ENCODE assay signal across 25 cellular contexts in the genomic region with DNA sequence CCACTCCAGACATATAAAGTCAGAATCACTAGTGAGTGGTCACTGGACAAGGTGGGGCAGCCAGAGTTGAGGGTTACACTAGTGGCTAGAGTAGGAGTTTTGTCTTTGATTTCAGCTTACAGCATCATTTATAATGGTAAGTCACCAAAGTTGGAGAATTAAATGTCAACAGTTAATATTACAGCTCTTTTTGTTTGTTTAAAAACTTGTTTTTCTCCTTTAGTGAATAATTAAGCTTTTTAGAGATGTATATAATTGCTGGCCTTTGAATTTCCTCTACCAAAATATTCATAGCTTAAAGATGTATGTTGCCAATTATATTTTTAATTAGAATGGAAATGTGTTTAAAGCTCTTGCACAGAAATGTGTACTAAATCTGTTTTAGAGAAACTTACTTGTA.
"Had no signal": no experiment of that assay in that cellular context is flagged by ENCODE, and none has a peak within 500 bp of the region (broad histone marks: within the 10 kb centered on the region; RNA-seq: fewer than 3 reads in every experiment).

No MANE protein-coding gene starts in this region.

- H3K27ac ChIP-seq: esophagus squamous epithelium, left lung, parathyroid adenoma, right atrium auricular region, suprapubic skin, vagina had no signal

- H3K4me3 ChIP-seq: esophagus squamous epithelium, left lung, right atrium auricular region, smooth muscle cell, suprapubic skin, vagina had no signal

- H3K36me3 ChIP-seq: esophagus squamous epithelium, left lung, right atrium auricular region, suprapubic skin, vagina had no signal

- H3K9me3 ChIP-seq: esophagus squamous epithelium, left lung, right atrium auricular region, suprapubic skin, vagina had no signal

- DNase-seq: cortex of kidney; effector memory CD8-positive, alpha-beta T cell; erythroblast; esophagus squamous epithelium; foreskin melanocyte; glutamatergic neuron; kidney; left lung; mammary epithelial cell; mesendoderm; naive thymus-derived CD8-positive, alpha-beta T cell; occipital lobe; stimulated activated CD4-positive, alpha-beta T cell treated with anti-CD3 and anti-CD28 coated beads, Interleukin-12 subunit alpha, Interleukin-12 subunit beta, amount 100 ng/mL, for 4 hours; stimulated activated CD4-positive, alpha-beta T cell treated with anti-CD3 and anti-CD28 coated beads, Interleukin-1b, Interleukin-23, amount 100 ng/mL, for 48 hours; stimulated activated CD4-positive, alpha-beta T cell treated with anti-CD3 and anti-CD28 coated beads, Interleukin-4, amount 100 ng/mL, for 1 hour; stimulated activated CD8-positive, alpha-beta memory T cell treated with anti-CD3 and anti-CD28 coated beads, Interleukin-4, amount 100 ng/mL, for 48 hours; stimulated activated naive CD4-positive, alpha-beta T cell; stimulated activated naive CD8-positive, alpha-beta T cell treated with anti-CD3 and anti-CD28 coated beads, Interleukin-15, amount 100 ng/mL, for 72 hours; trophoblast cell had no signal

- H3K27me3 ChIP-seq: esophagus squamous epithelium, left lung, right atrium auricular region, suprapubic skin, vagina had no signal

- H3K4me1 ChIP-seq: left lung, parathyroid adenoma, right atrium auricular region, suprapubic skin, vagina had no signal

- ATAC-seq: effector memory CD8-positive, alpha-beta T cell; left lung; naive thymus-derived CD8-positive, alpha-beta T cell; sciatic nerve; stimulated activated naive CD8-positive, alpha-beta T cell treated with anti-CD3 and anti-CD28 coated beads, Interleukin-15, amount 100 ng/mL, for 72 hours had no signal
